9 cellular contexts compared by ENCODE assay signal in the genomic region with DNA sequence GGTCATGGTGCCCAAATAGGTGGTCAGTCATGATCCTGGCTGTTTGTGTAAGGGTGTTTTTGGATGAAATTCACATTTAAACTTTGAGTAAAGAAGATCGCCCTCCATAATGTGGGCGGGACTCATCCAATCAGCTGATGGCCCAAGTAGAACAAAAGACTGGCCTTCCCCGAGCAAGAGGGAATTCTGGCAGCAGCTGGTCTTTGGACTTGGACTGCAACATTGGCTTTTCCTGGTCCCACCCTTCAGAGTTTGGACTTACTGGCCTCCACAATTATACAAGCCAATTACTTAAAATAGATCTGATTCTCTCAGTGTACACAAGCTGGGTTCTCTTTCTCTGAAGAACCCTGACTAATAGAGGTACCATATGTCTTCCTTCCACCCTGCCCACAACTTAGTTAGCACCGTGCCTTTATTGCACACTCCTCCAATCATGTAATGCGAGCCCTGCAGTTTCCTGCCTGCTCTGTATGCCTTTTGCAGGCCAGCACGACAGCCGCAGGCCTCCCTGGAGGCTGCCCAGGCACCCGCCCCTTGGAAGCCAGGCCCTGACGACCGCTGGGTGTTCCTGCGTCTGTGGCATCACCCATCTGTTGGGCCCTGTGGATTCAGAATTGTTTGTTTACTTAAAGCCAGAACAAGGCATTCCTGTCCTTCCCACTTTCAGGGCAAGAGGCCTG. TPM values are rescaled to one million over a fixed set of nuclear protein-coding genes. Genes with fewer than 3 reads are reported as not detected.
DNase-seq lines count a peak whose midpoint lies in the region; ATAC-seq and TF ChIP-seq lines count a peak whose summit lies in the region.
"Had no signal": no experiment of that assay in that cellular context is flagged by ENCODE, and none has a peak within 500 bp of the region (broad histone marks: within the 10 kb centered on the region; RNA-seq: fewer than 3 reads in every experiment).

No MANE protein-coding gene starts in this region.

- no peak overlapping the region for H3K27ac ChIP-seq in substantia nigra (ENCODE audit: low read depth, low read length, poor library complexity, severe bottlenecking)

- POLR2A ChIA-PET in activated CD4-positive, alpha-beta T cell treated with anti-CD3 and anti-CD28 coated beads for 36 hours (lab: Charles Lee): no interaction called here

- peaks cover 59% of the 10 kb centered on the region for H3K4me1 Mint-ChIP-seq in chondrocyte (ENCODE audit: low read depth)
- no peaks in the 10 kb centered on the region for H3K4me1 Mint-ChIP-seq in activated CD4-positive, alpha-beta T cell treated with anti-CD3 and anti-CD28 coated beads for 36 hours

- H3K36me3 Mint-ChIP-seq in chondrocyte (ENCODE audit: low read depth): peaks cover 6% of the 10 kb centered on the region
- peaks cover 2% of the 10 kb centered on the region for H3K36me3 Mint-ChIP-seq in activated CD4-positive, alpha-beta T cell treated with anti-CD3 and anti-CD28 coated beads for 36 hours (ENCODE audit: low read depth)

- CTCF ChIA-PET in activated CD4-positive, alpha-beta T cell treated with anti-CD3 and anti-CD28 coated beads for 36 hours (lab: Charles Lee): interaction anchor here (2.4 kb wide), 1 partner anchor 10 kb away, joined by 9 read pairs; no protein-coding TSS in a partner anchor

- H3K9me3 Mint-ChIP-seq in chondrocyte (ENCODE audit: low read depth): no peaks in the 10 kb centered on the region
- H3K9me3 Mint-ChIP-seq in activated CD4-positive, alpha-beta T cell treated with anti-CD3 and anti-CD28 coated beads for 36 hours (ENCODE audit: low read depth): no peaks in the 10 kb centered on the region

- no peak overlapping the region for H3K4me3 ChIP-seq in HFF-Myc (replicated peaks; ENCODE audit: low read depth, low read length)

- TF ChIP-seq CTCF in HFF-Myc (IDR thresholded peaks at IDR 0.05; ENCODE audit: low read depth, low read length, missing control alignments) (no peak), chondrocyte (IDR thresholded peaks at IDR 0.05) (no peak)

- peak; percentile 35 for ATAC-seq in left lobe of liver
- no peak for ATAC-seq in activated CD4-positive, alpha-beta T cell treated with anti-CD3 and anti-CD28 coated beads for 36 hours
- ATAC-seq in HG03025 (IDR thresholded peaks at IDR 0.05; ENCODE audit: low FRiP score, unreplicated experiment): no peak
- ATAC-seq in GM21381 (IDR thresholded peaks at IDR 0.05; ENCODE audit: unreplicated experiment): no peak

- peak overlapping the region; percentile 78 for H3K27ac Mint-ChIP-seq in chondrocyte (ENCODE audit: unreplicated experiment)
- no peak overlapping the region for H3K27ac Mint-ChIP-seq in activated CD4-positive, alpha-beta T cell treated with anti-CD3 and anti-CD28 coated beads for 36 hours

- DNase-seq in HFF-Myc (ENCODE audit: extremely low read depth, low read depth): peak; percentile 95
- no peak for DNase-seq in chondrocyte (ENCODE audit: low spot score)
- DNase-seq in left lobe of liver (ENCODE audit: low spot score): no peak
- DNase-seq in substantia nigra (lab: John Stamatoyannopoulos, UW): peak in 33 of 49 donors; percentile 8 to 70 (median 36)
- DNase-seq in activated CD4-positive, alpha-beta T cell treated with anti-CD3 and anti-CD28 coated beads for 36 hours: no peak
- no peak for DNase-seq in activated CD4-positive, alpha-beta T cell treated with anti-CD3 and anti-CD28 coated beads for 48 hours

- intact Hi-C loops in activated CD4-positive, alpha-beta T cell treated with anti-CD3 and anti-CD28 coated beads for 36 hours (cut with DNase I, micrococcal nuclease): no loop called here

- H3K27me3 Mint-ChIP-seq in chondrocyte (ENCODE audit: low read depth): no peaks in the 10 kb centered on the region
- H3K27me3 Mint-ChIP-seq in activated CD4-positive, alpha-beta T cell treated with anti-CD3 and anti-CD28 coated beads for 36 hours: no peaks in the 10 kb centered on the region

- H3K4me3 Mint-ChIP-seq in chondrocyte (ENCODE audit: unreplicated experiment): no peak overlapping the region
- H3K4me3 Mint-ChIP-seq in activated CD4-positive, alpha-beta T cell treated with anti-CD3 and anti-CD28 coated beads for 36 hours: no peak overlapping the region

RNA-seq across cellular contexts. Expression of gene INMT, which starts 1.2 kb away (rescaled TPM):
- total RNA-seq in chondrocyte (5.6 to 73.2 TPM (median 70.1 TPM) in 3 replicates), left lobe of liver (21.5 TPM)
- under 1 TPM; 0.07 to 0.09 TPM for total RNA-seq in activated CD4-positive, alpha-beta T cell treated with anti-CD3 and anti-CD28 coated beads for 36 hours
- total RNA-seq: pulmonary artery endothelial cell had no signal

RNA-seq across cellular contexts. Expression of gene MINDY4, which starts 20.5 kb away (rescaled TPM):
- total RNA-seq in chondrocyte (5.3 to 6.3 TPM (median 5.8 TPM) in 3 replicates), left lobe of liver (2.3 TPM)
- total RNA-seq in activated CD4-positive, alpha-beta T cell treated with anti-CD3 and anti-CD28 coated beads for 36 hours: 1 to 10 TPM; 1.4 to 1.7 TPM

Comparison
In these comparisons a context has a peak if more than half of its experiments do, and no peak if none do; other contexts are left out.
1. DNase-seq: peak in HFF-Myc (single experiment) and substantia nigra (33 of 49); none in chondrocyte (single experiment), left lobe of liver (single experiment), activated CD4-positive, alpha-beta T cell treated with anti-CD3 and anti-CD28 coated beads for 36 hours (single experiment) and activated CD4-positive, alpha-beta T cell treated with anti-CD3 and anti-CD28 coated beads for 48 hours (single experiment).